ENCODE assay signal across 18 cellular contexts in genomic region chr2:206088248-206088647, GRCh38. TPM values are rescaled to one million over a fixed set of nuclear protein-coding genes. Genes with fewer than 3 reads are reported as not detected.
A peak's percentile ranks its signal among the peaks of the same experiment; 100 is the strongest.
DNase-seq lines count a peak whose midpoint lies in the region; ATAC-seq and TF ChIP-seq lines count a peak whose summit lies in the region.
"Had no signal": no experiment of that assay in that cellular context is flagged by ENCODE, and none has a peak within 500 bp of the region (broad histone marks: within the 10 kb centered on the region; RNA-seq: fewer than 3 reads in every experiment).

No MANE protein-coding gene starts in this region.

- H4K91ac ChIP-seq in IMR-90 (ENCODE audit: insufficient read depth, low read depth, low read length), result no peak overlapping the region

- dilution Hi-C loops in IMR-90 (cut with HindIII; ENCODE audit: low sequenced_read_pairs, unreplicated experiment), result no loop called here

- no peak overlapping the region for H2AK5ac ChIP-seq in IMR-90 (ENCODE audit: low read depth, low read length)

- H3K56ac ChIP-seq in IMR-90 (ENCODE audit: extremely low read depth, insufficient read depth, low read length), result no peak overlapping the region

- H4K8ac ChIP-seq in IMR-90 (ENCODE audit: low read depth in 2 of 2, low read length in 2 of 2), result no peak overlapping the region

- no TSS peak for BruUV-seq in IMR-90 (replicated peaks; lab: Mats Ljungman, UMichigan)

- H3K9me3 ChIP-seq in IMR-90 (ENCODE audit: control insufficient read depth, insufficient read depth, low read length) (no peaks in the 10 kb centered on the region), neutrophil (no peaks in the 10 kb centered on the region)
- H3K9me3 ChIP-seq: heart left ventricle had no signal

- no peak overlapping the region for H2AFZ ChIP-seq in IMR-90 (replicated peaks; ENCODE audit: low read length, poor library complexity)
- H2AFZ ChIP-seq: PC-9 had no signal

- H3K4me1 ChIP-seq in IMR-90 (ENCODE audit: control insufficient read depth, insufficient read depth, low read length) (peaks cover 4% of the 10 kb centered on the region), neutrophil (ENCODE audit: control insufficient read depth in 1 of 2, insufficient read depth in 1 of 2, low read depth in 1 of 2, low read length in 1 of 2) (peaks cover 34 to 37% of the 10 kb centered on the region in 2 experiments)

- no peak overlapping the region for H2BK5ac ChIP-seq in IMR-90 (ENCODE audit: low read depth, low read length, poor library complexity, severe bottlenecking)

- no peak for TF ChIP-seq RAD21 in IMR-90 (IDR thresholded peaks at IDR 0.05; ENCODE audit: low read length)

- H3K4me1 Mint-ChIP-seq in activated T-cell treated with anti-CD3 and anti-CD28 coated beads, Interleukin-2, amount 50 U/mL, for 72 hours (ENCODE audit: low read depth), result peaks cover 14% of the 10 kb centered on the region
- peaks cover 37% of the 10 kb centered on the region for H3K4me1 Mint-ChIP-seq in activated T-cell treated with anti-CD3 and anti-CD28 coated beads, Interleukin-2, amount 50 U/mL, for 24 hours (ENCODE audit: low read depth)
- H3K4me1 Mint-ChIP-seq in brain, result peaks cover 35% of the 10 kb centered on the region

- CTCF ChIA-PET in IMR-90 (lab: Yijun Ruan, JAX), result no interaction called here

- H3K4me3 ChIP-seq in IMR-90 (ENCODE audit: insufficient read depth, low read depth, low read length) (no peak overlapping the region), neutrophil (ENCODE audit: low read depth in 1 of 2, low read length in 1 of 2) (no peak overlapping the region)
- H3K4me3 ChIP-seq: PC-9 had no signal

- TF ChIP-seq POLR2A in IMR-90 (IDR thresholded peaks at IDR 0.05; ENCODE audit: low read depth, low read length), result no peak

- no peak overlapping the region for H3K14ac ChIP-seq in IMR-90 (replicated peaks; ENCODE audit: low read depth, low read length)

- no peak overlapping the region for H2AK9ac ChIP-seq in IMR-90 (replicated peaks; ENCODE audit: low read depth, low read length, poor library complexity)

- POLR2A ChIA-PET in IMR-90 (lab: Charles Lee; ENCODE audit: unreplicated experiment), result interaction anchor here (0.6 kb wide), 1 partner anchor 11 kb away, joined by 5 read pairs; no protein-coding TSS in a partner anchor

- no peak overlapping the region for H2BK20ac ChIP-seq in IMR-90 (ENCODE audit: low read depth, low read length)

- peak overlapping the region; percentile 13; the same call in 1 of the 2 replicates for H3K27ac ChIP-seq in IMR-90 (ENCODE audit: insufficient read depth, low read length)
- peak overlapping the region; percentile 15 for H3K27ac ChIP-seq in neutrophil
- H3K27ac ChIP-seq: PC-9 had no signal

- in situ Hi-C loops in IMR-90 (cut with MboI; ENCODE audit: low sequenced_read_pairs), result no loop called here

- peak overlapping the region in 1 of 2 donors; percentile 45 for H3K4me3 Mint-ChIP-seq in activated T-cell treated with anti-CD3 and anti-CD28 coated beads, Interleukin-2, amount 50 U/mL, for 72 hours
- no peak overlapping the region for H3K4me3 Mint-ChIP-seq in activated T-cell treated with anti-CD3 and anti-CD28 coated beads, Interleukin-2, amount 50 U/mL, for 24 hours
- peak overlapping the region; percentile 59 to 97 (median 63) for H3K4me3 Mint-ChIP-seq in brain
- H3K4me3 Mint-ChIP-seq: stimulated activated memory B cell treated with anti-CD40 and anti-IgM and Interleukin-4, amounts not matched to agents 10 μg/mL and 1 μg/mL and 100 μg/mL, for 72 hours had no signal

- intact Hi-C loops in IMR-90 (cut with micrococcal nuclease), result no loop called here

- H3K4me2 ChIP-seq in IMR-90 (ENCODE audit: low read depth, low read length), result no peak overlapping the region
- H3K4me2 ChIP-seq: PC-9 had no signal

- H3K9me3 Mint-ChIP-seq in activated T-cell treated with anti-CD3 and anti-CD28 coated beads, Interleukin-2, amount 50 U/mL, for 72 hours, result no peaks in the 10 kb centered on the region
- H3K9me3 Mint-ChIP-seq in activated T-cell treated with anti-CD3 and anti-CD28 coated beads, Interleukin-2, amount 50 U/mL, for 24 hours, result no peaks in the 10 kb centered on the region
- peaks cover 0 to 2% (median 0%) of the 10 kb centered on the region in 5 experiments for H3K9me3 Mint-ChIP-seq in brain
- H3K9me3 Mint-ChIP-seq: CD4-positive, alpha-beta memory T cell; stimulated activated memory B cell treated with anti-CD40 and anti-IgM and Interleukin-4, amounts not matched to agents 10 μg/mL and 1 μg/mL and 100 μg/mL, for 72 hours had no signal

- H3K9me1 ChIP-seq in IMR-90 (ENCODE audit: insufficient read depth, low read length), result no peaks in the 10 kb centered on the region

- H3K4ac ChIP-seq in IMR-90 (ENCODE audit: low read depth, low read length), result no peak overlapping the region

- H2BK120ac ChIP-seq in IMR-90 (ENCODE audit: low read depth, low read length), result no peak overlapping the region

- H3K36me3 Mint-ChIP-seq in activated T-cell treated with anti-CD3 and anti-CD28 coated beads, Interleukin-2, amount 50 U/mL, for 72 hours (ENCODE audit: insufficient read depth in 2 of 2), result peaks cover 6 to 11% of the 10 kb centered on the region in 2 donors
- peaks cover 26% of the 10 kb centered on the region for H3K36me3 Mint-ChIP-seq in activated T-cell treated with anti-CD3 and anti-CD28 coated beads, Interleukin-2, amount 50 U/mL, for 24 hours (ENCODE audit: low read depth)
- H3K36me3 Mint-ChIP-seq in brain, result peaks cover 20% of the 10 kb centered on the region

- peaks cover 8 to 27% of the 10 kb centered on the region in 2 experiments; a peak in 3 of 4 replicates for H3K79me1 ChIP-seq in IMR-90 (ENCODE audit: low read depth in 1 of 2, low read length in 2 of 2)

- ATAC-seq in activated T-cell treated with anti-CD3 and anti-CD28 coated beads, Interleukin-2, amount 50 U/mL, for 72 hours (replicated peaks in 1 of 2), result no peak
- ATAC-seq in IMR-90 (ENCODE audit: low read depth) (no peak), HG03442 (IDR thresholded peaks at IDR 0.05; ENCODE audit: unreplicated experiment) (no peak)
- ATAC-seq: activated CD4-positive, CD25-positive, alpha-beta regulatory T cell treated with anti-CD3 and anti-CD28 coated beads, Interleukin-2, amount 50 U/mL, for 24 hours; heart left ventricle; stimulated activated memory B cell treated with anti-CD40 and anti-IgM and Interleukin-4, amounts not matched to agents 10 μg/mL and 1 μg/mL and 100 μg/mL, for 72 hours had no signal

- no peak for DNase-seq in activated T-cell treated with anti-CD3 and anti-CD28 coated beads, Interleukin-2, amount 50 U/mL, for 72 hours
- no peak for DNase-seq in activated T-cell treated with anti-CD3 and anti-CD28 coated beads, Interleukin-2, amount 50 U/mL, for 24 hours
- DNase-seq in IMR-90, result no peak
- no peak for DNase-seq in stimulated activated CD4-positive, alpha-beta T cell treated with anti-CD3 and anti-CD28 coated beads, Interleukin-2, amount 100 ng/mL, for 48 hours
- DNase-seq in NCI-H2196 treated with DMSO at 0.1 percent for 48 hours (lab: John Stamatoyannopoulos, UW; ENCODE audit: unreplicated experiment), result no peak
- DNase-seq: activated effector memory CD4-positive, alpha-beta T cell treated with Interleukin-2 at 50 U/mL for 16 hours; amygdala; CD4-positive, alpha-beta memory T cell; DMS79 treated with DMSO at 0.1 percent for 48 hours; effector CD4-positive, alpha-beta T cell; heart left ventricle; NCI-H774; PC-9 had no signal

- H3K27me3 Mint-ChIP-seq in activated T-cell treated with anti-CD3 and anti-CD28 coated beads, Interleukin-2, amount 50 U/mL, for 72 hours (ENCODE audit: low read depth), result no peaks in the 10 kb centered on the region
- no peaks in the 10 kb centered on the region for H3K27me3 Mint-ChIP-seq in activated T-cell treated with anti-CD3 and anti-CD28 coated beads, Interleukin-2, amount 50 U/mL, for 24 hours
- peaks cover 9% of the 10 kb centered on the region for H3K27me3 Mint-ChIP-seq in brain
- H3K27me3 Mint-ChIP-seq: CD4-positive, alpha-beta memory T cell; stimulated activated memory B cell treated with anti-CD40 and anti-IgM and Interleukin-4, amounts not matched to agents 10 μg/mL and 1 μg/mL and 100 μg/mL, for 72 hours had no signal

- H4K5ac ChIP-seq in IMR-90 (ENCODE audit: low read depth, low read length), result no peak overlapping the region

- H3K18ac ChIP-seq in IMR-90 (ENCODE audit: low read depth, low read length), result no peak overlapping the region

- peak overlapping the region; percentile 38 for H3K27ac Mint-ChIP-seq in activated T-cell treated with anti-CD3 and anti-CD28 coated beads, Interleukin-2, amount 50 U/mL, for 72 hours
- no peak overlapping the region for H3K27ac Mint-ChIP-seq in activated T-cell treated with anti-CD3 and anti-CD28 coated beads, Interleukin-2, amount 50 U/mL, for 24 hours
- peak overlapping the region in 3 of 5 experiments; percentile 21 to 100 (median 83) for H3K27ac Mint-ChIP-seq in brain
- H3K27ac Mint-ChIP-seq: stimulated activated memory B cell treated with anti-CD40 and anti-IgM and Interleukin-4, amounts not matched to agents 10 μg/mL and 1 μg/mL and 100 μg/mL, for 72 hours had no signal

- no peak overlapping the region for H2BK15ac ChIP-seq in IMR-90 (ENCODE audit: low read depth, low read length)

- H3K23ac ChIP-seq in IMR-90 (ENCODE audit: low read depth, low read length), result no peak overlapping the region

- no peak overlapping the region for H3K9ac ChIP-seq in IMR-90 (ENCODE audit: low read depth, low read length)

- H4K20me1 ChIP-seq in IMR-90 (ENCODE audit: insufficient read depth, low read length), result no peaks in the 10 kb centered on the region

- no peaks in the 10 kb centered on the region; the same call in none of the 2 replicates for H3K36me3 ChIP-seq in IMR-90 (ENCODE audit: control insufficient read depth, insufficient read depth, low read length)
- H3K36me3 ChIP-seq in neutrophil, result no peaks in the 10 kb centered on the region

- H3K27me3 ChIP-seq in IMR-90 (ENCODE audit: control insufficient read depth, insufficient read depth, low read length) (no peaks in the 10 kb centered on the region), neutrophil (no peaks in the 10 kb centered on the region)
- H3K27me3 ChIP-seq: heart left ventricle had no signal

- TF ChIP-seq CTCF in IMR-90 (conservative IDR thresholded peaks at IDR 0.05; ENCODE audit: low read depth, low read length), result no peak
- TF ChIP-seq CTCF in brain (conservative IDR thresholded peaks at IDR 0.05), result no peak
- no peak for TF ChIP-seq CTCF in neutrophil (IDR thresholded peaks at IDR 0.05)

TF ChIP-seq in IMR-90, 13 proteins besides CTCF, POLR2A, EP300 and RAD21 (continues in another document):
- TF ChIP-seq RCOR1 (IDR thresholded peaks at IDR 0.05; ENCODE audit: insufficient replicate concordance, low read length), result no peak

RNA-seq across cellular contexts. Expression of gene INO80D, which starts 2.3 kb away (rescaled TPM):
- 10 to 100 TPM; 30.2 to 32.2 TPM for total RNA-seq in activated T-cell treated with anti-CD3 and anti-CD28 coated beads, Interleukin-2, amount 50 U/mL, for 72 hours
- 4.5 and 5.0 TPM in 2 replicates for total RNA-seq in IMR-90 (2012; rRNA removed)
- polyA plus RNA-seq in IMR-90 (2012; rRNA removed) (0.67 and 0.79 TPM in 2 replicates), brain (ENCODE audit: insufficient read depth, low read depth, low replicate concordance) (0.71 TPM)
- 0.13 and 0.21 TPM in 2 replicates for polyA plus RNA-seq in IMR-90 (2012; cell fraction: cytosol; rRNA removed)
- polyA plus RNA-seq in IMR-90 (2012; cell fraction: nucleus; rRNA removed; ENCODE audit: low replicate concordance), result 1.4 and 3.7 TPM in 2 replicates
